In genomic region chr3:158737987-158738615, GRCh38 we compare ENCODE assay signal across 24 cellular contexts. TPM values are rescaled to one million over a fixed set of nuclear protein-coding genes. Genes with fewer than 3 reads are reported as not detected.
DNase-seq lines count a peak whose midpoint lies in the region; ATAC-seq, FAIRE-seq and TF ChIP-seq lines count a peak whose summit lies in the region.
"Had no signal": no experiment of that assay in that cellular context is flagged by ENCODE, and none has a peak within 500 bp of the region (broad histone marks: within the 10 kb centered on the region; RNA-seq: fewer than 3 reads in every experiment).

No MANE protein-coding gene starts in this region.

- H3K79me2 ChIP-seq in fibroblast of lung (ENCODE audit: control insufficient read depth, insufficient read depth, low read length), result no peaks in the 10 kb centered on the region

- H3K9me3 ChIP-seq in fibroblast of lung (ENCODE audit: control insufficient read depth, insufficient read depth, low read depth, low read length), result peaks cover 2% of the 10 kb centered on the region
- H3K9me3 ChIP-seq: SJSA1 had no signal

- H3K36me3 ChIP-seq in fibroblast of lung (ENCODE audit: control insufficient read depth, insufficient read depth, low read length), result no peaks in the 10 kb centered on the region
- H3K36me3 ChIP-seq: BLaER1, SJSA1 had no signal

- H4K20me1 ChIP-seq in fibroblast of lung (ENCODE audit: control insufficient read depth, extremely low read depth, insufficient read depth, low read length), result no peaks in the 10 kb centered on the region
- H4K20me1 ChIP-seq: BLaER1 had no signal

- peaks cover 10% of the 10 kb centered on the region for H3K4me1 Mint-ChIP-seq in stimulated activated effector memory CD8-positive, alpha-beta T cell treated with anti-CD3 and anti-CD28 coated beads, Interleukin-12 subunit alpha, Interleukin-12 subunit beta, amount 100 ng/mL, for 72 hours

- no peak overlapping the region for H3K9ac ChIP-seq in fibroblast of lung (ENCODE audit: insufficient read depth, low read length)
- H3K9ac ChIP-seq: BLaER1 had no signal

- no peak for FAIRE-seq in RCC 7860 (lab: Jason Lieb, UNC)
- FAIRE-seq: D721Med, GM12891, GM18507, H1 had no signal

- peak overlapping the region; percentile 65 for H2AFZ ChIP-seq in fibroblast of lung (ENCODE audit: low read length)

- H3K27me3 ChIP-seq in fibroblast of lung (ENCODE audit: control insufficient read depth, insufficient read depth, low read length), result no peaks in the 10 kb centered on the region
- H3K27me3 ChIP-seq: BLaER1, SJSA1 had no signal

- ATAC-seq in HG03439 (IDR thresholded peaks at IDR 0.05; ENCODE audit: unreplicated experiment), result no peak
- no peak for ATAC-seq in stimulated activated effector memory CD8-positive, alpha-beta T cell treated with anti-CD3 and anti-CD28 coated beads, Interleukin-12 subunit alpha, Interleukin-12 subunit beta, amount 100 ng/mL, for 72 hours
- ATAC-seq: CD8-positive, alpha-beta T cell had no signal

- no peaks in the 10 kb centered on the region for H3K36me3 Mint-ChIP-seq in stimulated activated effector memory CD8-positive, alpha-beta T cell treated with anti-CD3 and anti-CD28 coated beads, Interleukin-12 subunit alpha, Interleukin-12 subunit beta, amount 100 ng/mL, for 72 hours
- H3K36me3 Mint-ChIP-seq: CD8-positive, alpha-beta T cell had no signal

- H3K4me1 ChIP-seq in fibroblast of lung (ENCODE audit: control insufficient read depth, extremely low read depth, insufficient read depth, low read length), result peaks cover 8% of the 10 kb centered on the region

- intact Hi-C loops in posterior vena cava (cut with DNase I), result no loop called here

- no peak overlapping the region for H3K27ac Mint-ChIP-seq in stimulated activated effector memory CD8-positive, alpha-beta T cell treated with anti-CD3 and anti-CD28 coated beads, Interleukin-12 subunit alpha, Interleukin-12 subunit beta, amount 100 ng/mL, for 72 hours
- H3K27ac Mint-ChIP-seq: CD8-positive, alpha-beta T cell had no signal

- DNase-seq in NCI-H524 treated with DMSO at 0.1 percent for 48 hours (lab: John Stamatoyannopoulos, UW), result peak; percentile 57
- DNase-seq in UCSD-AML1 (lab: John Stamatoyannopoulos, UW; ENCODE audit: unreplicated experiment), result peak; percentile 16
- DNase-seq in fibroblast of lung (ENCODE audit: low read depth in 2 of 2), result peak; percentile 38 to 96
- peak; percentile 60 for DNase-seq in posterior vena cava (ENCODE audit: low spot score)
- DNase-seq in RCC 7860 (ENCODE audit: low spot score), result no peak
- DNase-seq in stimulated activated effector memory CD8-positive, alpha-beta T cell treated with anti-CD3 and anti-CD28 coated beads, Interleukin-12 subunit alpha, Interleukin-12 subunit beta, amount 100 ng/mL, for 72 hours (ENCODE audit: low spot score in 2 of 2), result no peak
- DNase-seq: CD8-positive, alpha-beta T cell; GF-D8; KBM-7; NCI-H146; NCI-H2081; NCI-H226; NCI-H526 treated with DMSO at 0.1 percent for 48 hours; NK-92 treated with Interleukin-12 subunit alpha and Interleukin-12 subunit beta, amount 100 ng/mL, for 24 hours; OCI-M1 had no signal

- H3K27ac ChIP-seq in fibroblast of lung (ENCODE audit: insufficient read depth, low read length), result peak overlapping the region; percentile 62
- H3K27ac ChIP-seq: BLaER1, RWPE1, SJSA1 had no signal

- peak overlapping the region; percentile 4 for H3K4me2 ChIP-seq in fibroblast of lung (ENCODE audit: extremely low read depth, insufficient read depth, low read length)
- H3K4me2 ChIP-seq: BLaER1 had no signal

- no peak for TF ChIP-seq CTCF in fibroblast of lung (conservative IDR thresholded peaks at IDR 0.05 in 1 of 2, IDR thresholded peaks at IDR 0.05 in 1 of 2; ENCODE audit: low read depth in 1 of 2, low read length in 2 of 2)

- H3K4me3 Mint-ChIP-seq in stimulated activated effector memory CD8-positive, alpha-beta T cell treated with anti-CD3 and anti-CD28 coated beads, Interleukin-12 subunit alpha, Interleukin-12 subunit beta, amount 100 ng/mL, for 72 hours, result no peak overlapping the region
- H3K4me3 Mint-ChIP-seq: CD8-positive, alpha-beta T cell had no signal

- H3K9me3 Mint-ChIP-seq in stimulated activated effector memory CD8-positive, alpha-beta T cell treated with anti-CD3 and anti-CD28 coated beads, Interleukin-12 subunit alpha, Interleukin-12 subunit beta, amount 100 ng/mL, for 72 hours, result no peaks in the 10 kb centered on the region

- H3K4me3 ChIP-seq in fibroblast of lung (replicated peaks in 1 of 4; ENCODE audit: control extremely low read depth in 1 of 4, insufficient read depth in 1 of 4, low read depth in 3 of 4, low read length in 4 of 4), result no peak overlapping the region
- H3K4me3 ChIP-seq: BLaER1, SJSA1 had no signal

RNA-seq across cellular contexts. Expression of gene RARRES1, which starts 5.8 kb away (rescaled TPM):
- 93.3 and 547 TPM in 2 replicates for total RNA-seq in fibroblast of lung
- 26.2 and 27.7 TPM in 2 replicates for polyA plus RNA-seq in fibroblast of lung
- polyA plus RNA-seq in fibroblast of lung (2012), result 18.5 and 19.3 TPM in 2 replicates
- 1.2 TPM in 1 of 2 replicates, not detected in the other for polyA minus RNA-seq in fibroblast of lung (ENCODE audit: low replicate concordance)
- 100 to 1,000 TPM; 424 to 446 TPM for total RNA-seq in posterior vena cava
- total RNA-seq: CD8-positive, alpha-beta T cell; Daoy had no signal

Comparison
In these comparisons a context has a peak if more than half of its experiments do, and no peak if none do; other contexts are left out.
1. DNase-seq: peak in NCI-H524 treated with DMSO at 0.1 percent for 48 hours (single experiment), UCSD-AML1 (single experiment), fibroblast of lung (2 of 2) and posterior vena cava (single experiment); none in RCC 7860 (single experiment) and stimulated activated effector memory CD8-positive, alpha-beta T cell treated with anti-CD3 and anti-CD28 coated beads, Interleukin-12 subunit alpha, Interleukin-12 subunit beta, amount 100 ng/mL, for 72 hours (0 of 2).